In the genomic region with DNA sequence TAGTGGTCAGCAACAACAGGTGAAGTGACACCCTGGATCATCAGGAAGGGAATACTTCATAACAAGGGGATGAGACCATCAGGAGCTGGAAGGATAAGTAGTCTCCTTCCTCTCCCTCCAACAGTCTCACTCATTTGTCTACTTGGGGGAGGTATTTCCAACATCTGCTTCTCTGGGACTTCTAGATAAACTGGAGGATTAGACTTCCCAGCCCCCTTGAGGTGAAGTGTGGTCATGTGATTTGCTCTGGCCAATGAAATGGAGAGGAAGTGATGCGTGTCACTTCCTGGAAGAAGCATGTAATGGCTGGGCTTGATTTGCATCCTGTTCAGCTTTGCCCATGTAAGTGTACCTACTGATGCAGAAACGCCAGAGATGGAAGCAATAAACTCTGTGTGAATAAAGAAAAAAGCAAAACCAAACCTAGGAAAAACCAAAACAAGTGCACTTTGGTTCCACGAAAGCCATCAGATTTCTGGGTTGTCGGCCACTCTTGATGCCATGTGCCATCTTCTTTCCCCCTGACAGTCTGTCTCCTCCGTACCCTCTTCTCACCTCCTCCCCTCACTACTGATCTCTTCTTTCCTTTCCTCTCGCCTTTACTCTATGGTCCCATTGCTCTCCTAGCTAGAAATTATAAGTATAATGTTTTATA, we compare ENCODE assay signal across 12 cellular contexts.
DNase-seq lines count a peak whose midpoint lies in the region; ATAC-seq and TF ChIP-seq lines count a peak whose summit lies in the region.
"Had no signal": no experiment of that assay in that cellular context is flagged by ENCODE, and none has a peak within 500 bp of the region (broad histone marks: within the 10 kb centered on the region; RNA-seq: fewer than 3 reads in every experiment).

No MANE protein-coding gene starts in this region.

- no peak for TF ChIP-seq CTCF in OCI-LY3 (IDR thresholded peaks at IDR 0.05; ENCODE audit: low read depth, low read length)

- no peaks in the 10 kb centered on the region for H4K20me1 ChIP-seq in OCI-LY3 (ENCODE audit: insufficient read depth, low read length)

- peak overlapping the region; percentile 94 for H3K27ac ChIP-seq in OCI-LY3 (ENCODE audit: low read length)
- H3K27ac ChIP-seq: dorsolateral prefrontal cortex had no signal

- no peak overlapping the region for H2AFZ ChIP-seq in OCI-LY3 (ENCODE audit: low read depth, low read length)

- ATAC-seq in HG03095 (IDR thresholded peaks at IDR 0.05; ENCODE audit: unreplicated experiment) = no peak
- ATAC-seq in GM21723 (IDR thresholded peaks at IDR 0.05; ENCODE audit: unreplicated experiment) = no peak
- no peak for ATAC-seq in GM21619 (IDR thresholded peaks at IDR 0.05; ENCODE audit: unreplicated experiment)
- ATAC-seq in left colon = no peak

- no peaks in the 10 kb centered on the region for H3K79me2 ChIP-seq in OCI-LY3 (ENCODE audit: low read length)

- H3K9me3 ChIP-seq in OCI-LY3 (ENCODE audit: insufficient read depth, low read length) = no peaks in the 10 kb centered on the region

- peak overlapping the region; percentile 33 for H3K4me3 ChIP-seq in OCI-LY3 (ENCODE audit: low read length)
- H3K4me3 ChIP-seq: dorsolateral prefrontal cortex had no signal

- no peaks in the 10 kb centered on the region for H3K36me3 ChIP-seq in OCI-LY3 (replicated peaks; ENCODE audit: low read depth, low read length)

- intact Hi-C loops in left colon (cut with DNase I, micrococcal nuclease) = no loop called here

- TF ChIP-seq POLR2A in GM15510 (IDR thresholded peaks at IDR 0.05; ENCODE audit: borderline replicate concordance, extremely low read depth, insufficient read length) = peak; percentile 51

- DNase-seq in Daoy (ENCODE audit: low read depth) (peak; percentile 9), germinal center (ENCODE audit: low spot score) (peak; percentile 81), left colon (no peak)
- DNase-seq: dorsolateral prefrontal cortex; NCI-H2081; stimulated activated CD4-positive, alpha-beta T cell treated with anti-CD3 and anti-CD28 coated beads, Interleukin-12 subunit alpha, Interleukin-12 subunit beta, amount 100 ng/mL, for 4 hours; trophoblast cell had no signal

- H3K4me2 ChIP-seq in OCI-LY3 (ENCODE audit: low read length) = peak overlapping the region; percentile 80

- peaks cover 59% of the 10 kb centered on the region for H3K4me1 ChIP-seq in OCI-LY3 (ENCODE audit: low read length)

- H3K27me3 ChIP-seq in OCI-LY3 (ENCODE audit: low read depth, low read length) = no peaks in the 10 kb centered on the region
- H3K27me3 ChIP-seq: dorsolateral prefrontal cortex had no signal

- peak overlapping the region; percentile 82 for H3K9ac ChIP-seq in OCI-LY3 (ENCODE audit: low read length)

Comparison
In these comparisons a context has a peak if more than half of its experiments do, and no peak if none do; other contexts are left out.
1. DNase-seq: peak in Daoy (single experiment) and germinal center (single experiment); none in left colon (0 of 2).